33 cellular contexts compared by ENCODE assay signal in the genomic region with DNA sequence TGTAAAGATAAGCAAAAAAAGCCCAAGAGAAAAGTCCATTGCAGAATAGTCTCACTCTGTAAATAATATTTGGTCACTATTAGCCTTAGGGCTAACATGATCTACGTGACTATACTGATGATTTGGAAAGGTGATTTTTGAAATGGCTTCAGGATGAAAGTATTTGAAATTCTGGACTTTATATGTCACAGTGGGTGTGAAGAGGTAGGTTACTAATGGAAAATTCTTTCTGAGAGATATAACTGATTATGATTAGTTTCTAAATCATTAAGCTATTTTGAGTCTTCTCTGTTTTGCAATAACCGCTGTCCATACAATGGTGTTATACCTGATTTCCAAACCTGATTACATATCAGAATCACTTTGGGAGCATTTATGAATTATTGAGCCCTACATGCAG.
"Had no signal": no experiment of that assay in that cellular context is flagged by ENCODE, and none has a peak within 500 bp of the region (broad histone marks: within the 10 kb centered on the region; RNA-seq: fewer than 3 reads in every experiment).

No MANE protein-coding gene starts in this region.

- ATAC-seq: activated CD4-positive, alpha-beta T cell treated with anti-CD3 and anti-CD28 coated beads for 36 hours; activated CD4-positive, CD25-positive, alpha-beta regulatory T cell treated with anti-CD3 and anti-CD28 coated beads, Interleukin-2, amount 50 U/mL, for 24 hours; activated CD8-positive, alpha-beta T cell treated with anti-CD3 and anti-CD28 coated beads for 36 hours; activated naive CD4-positive, alpha-beta T cell treated with anti-CD3 and anti-CD28 coated beads, Interleukin-2, amount 50 U/mL, for 72 hours; activated T-cell treated with anti-CD3 and anti-CD28 coated beads, Interleukin-2, amount 50 U/mL, for 4 hours; activated T-cell treated with anti-CD3 and anti-CD28 coated beads, Interleukin-2, amount 50 U/mL, for 72 hours; activated T-helper 17 cell treated with anti-CD3 and anti-CD28 coated beads, Interleukin-2, amount 50 U/mL, for 72 hours; T-cell; T-helper 17 cell; WTC11 had no signal

- H3K4me3 Mint-ChIP-seq: activated CD4-positive, alpha-beta T cell treated with anti-CD3 and anti-CD28 coated beads for 36 hours; activated CD4-positive, alpha-beta T cell treated with anti-CD3 and anti-CD28 coated beads, Interleukin-2, amount 10 ng/mL, durations not matched to agents 7 days and 5 days; activated CD8-positive, alpha-beta T cell treated with anti-CD3 and anti-CD28 coated beads for 36 hours; activated naive CD4-positive, alpha-beta T cell treated with anti-CD3 and anti-CD28 coated beads for 36 hours; activated naive CD8-positive, alpha-beta T cell treated with anti-CD3 and anti-CD28 coated beads for 36 hours; activated T-cell treated with anti-CD3 and anti-CD28 coated beads, Interleukin-2, amount 50 U/mL, for 4 hours; activated T-cell treated with anti-CD3 and anti-CD28 coated beads, Interleukin-2, amount 50 U/mL, for 72 hours; activated T-helper 1 cell treated with anti-CD3 and anti-CD28 coated beads, Interleukin-12 subunit alpha, Interleukin-12 subunit beta, Interleukin-2, Interleukin-4 antibody, amounts not matched to agents 30 ng/mL and 10 ng/mL and 1 ng/mL, durations not matched to agents 14 hours and 24 hours and 36 hours; activated T-helper 17 cell treated with anti-CD3 and anti-CD28 coated beads, Interleukin-2, amount 50 U/mL, for 72 hours; brain; central memory CD8-positive, alpha-beta T cell; T-cell; T-helper 17 cell; WTC11 had no signal

- H3K9me3 ChIP-seq: adrenal gland, ascending aorta had no signal

- DNase-seq: activated CD4-positive, alpha-beta T cell treated with anti-CD3 and anti-CD28 coated beads for 1 hour; activated CD4-positive, alpha-beta T cell treated with anti-CD3 and anti-CD28 coated beads for 36 hours; activated CD4-positive, alpha-beta T cell treated with anti-CD3 and anti-CD28 coated beads for 48 hours; activated CD4-positive, alpha-beta T cell treated with anti-CD3 and anti-CD28 coated beads, Interleukin-2, amount 10 ng/mL, durations not matched to agents 7 days and 5 days; activated CD4-positive, alpha-beta T cell treated with anti-CD3 and anti-CD28 coated beads, Interleukin-2, amount 50 U/mL, for 48 hours; activated CD4-positive, CD25-positive, alpha-beta regulatory T cell; activated CD8-positive, alpha-beta memory T cell treated with anti-CD3 and anti-CD28 coated beads, Interleukin-2, amount 50 U/mL, for 4 hours; activated CD8-positive, alpha-beta T cell treated with anti-CD3 and anti-CD28 coated beads for 36 hours; activated effector memory CD4-positive, alpha-beta T cell treated with anti-CD3 and anti-CD28 coated beads, Interleukin-2, amount 50 U/mL, for 16 hours; activated gamma-delta T cell treated with Interleukin-2 at 50 U/mL for 16 hours; activated naive CD4-positive, alpha-beta T cell; activated naive CD4-positive, alpha-beta T cell treated with anti-CD3 and anti-CD28 coated beads for 36 hours; activated naive CD4-positive, alpha-beta T cell treated with anti-CD3 and anti-CD28 coated beads, Interleukin-2, amount 50 U/mL, for 16 hours; activated naive CD8-positive, alpha-beta T cell treated with anti-CD3 and anti-CD28 coated beads for 36 hours; activated T-cell treated with anti-CD3 and anti-CD28 coated beads for 4 hours; activated T-cell treated with anti-CD3 and anti-CD28 coated beads, Interleukin-2, amount 50 U/mL, for 1 hour; activated T-cell treated with anti-CD3 and anti-CD28 coated beads, Interleukin-2, amount 50 U/mL, for 4 hours; activated T-cell treated with anti-CD3 and anti-CD28 coated beads, Interleukin-2, amount 50 U/mL, for 72 hours; adrenal gland; amniotic stem cell; cerebellar nuclear complex; T-cell; T-helper 17 cell; WERI-Rb-1 had no signal

- H3K27me3 Mint-ChIP-seq: activated CD4-positive, alpha-beta T cell treated with anti-CD3 and anti-CD28 coated beads for 36 hours; activated CD4-positive, alpha-beta T cell treated with anti-CD3 and anti-CD28 coated beads, Interleukin-2, amount 10 ng/mL, durations not matched to agents 7 days and 5 days; activated CD8-positive, alpha-beta T cell treated with anti-CD3 and anti-CD28 coated beads for 36 hours; activated naive CD8-positive, alpha-beta T cell treated with anti-CD3 and anti-CD28 coated beads for 36 hours; activated T-helper 17 cell treated with anti-CD3 and anti-CD28 coated beads, Interleukin-2, amount 50 U/mL, for 72 hours; brain; T-cell had no signal

- H3K9me3 Mint-ChIP-seq: activated CD4-positive, alpha-beta T cell treated with anti-CD3 and anti-CD28 coated beads, Interleukin-2, amount 10 ng/mL, durations not matched to agents 7 days and 5 days; activated CD8-positive, alpha-beta T cell treated with anti-CD3 and anti-CD28 coated beads for 36 hours; activated naive CD4-positive, alpha-beta T cell treated with anti-CD3 and anti-CD28 coated beads for 36 hours; activated naive CD4-positive, alpha-beta T cell treated with anti-CD3 and anti-CD28 coated beads, Interleukin-2, amount 50 U/mL, for 72 hours; activated naive CD8-positive, alpha-beta T cell treated with anti-CD3 and anti-CD28 coated beads for 36 hours; activated T-cell treated with anti-CD3 and anti-CD28 coated beads, Interleukin-2, amount 50 U/mL, for 4 hours; activated T-cell treated with anti-CD3 and anti-CD28 coated beads, Interleukin-2, amount 50 U/mL, for 72 hours; activated T-helper 1 cell treated with anti-CD3 and anti-CD28 coated beads, Interleukin-12 subunit alpha, Interleukin-12 subunit beta, Interleukin-2, Interleukin-4 antibody, amounts not matched to agents 30 ng/mL and 10 ng/mL and 1 ng/mL, durations not matched to agents 14 hours and 24 hours and 36 hours; activated T-helper 17 cell treated with anti-CD3 and anti-CD28 coated beads, Interleukin-2, amount 50 U/mL, for 72 hours; brain; central memory CD8-positive, alpha-beta T cell; T-cell; WTC11 had no signal

- H3K36me3 ChIP-seq: adrenal gland, ascending aorta, cardiac muscle cell, WERI-Rb-1 had no signal

- H3K27ac ChIP-seq: ascending aorta, cardiac muscle cell, WERI-Rb-1 had no signal

- H3K27ac Mint-ChIP-seq: activated CD4-positive, alpha-beta T cell treated with anti-CD3 and anti-CD28 coated beads for 36 hours; activated CD4-positive, alpha-beta T cell treated with anti-CD3 and anti-CD28 coated beads, Interleukin-2, amount 10 ng/mL, durations not matched to agents 7 days and 5 days; activated CD8-positive, alpha-beta T cell treated with anti-CD3 and anti-CD28 coated beads for 36 hours; activated naive CD4-positive, alpha-beta T cell treated with anti-CD3 and anti-CD28 coated beads for 36 hours; activated naive CD4-positive, alpha-beta T cell treated with anti-CD3 and anti-CD28 coated beads, Interleukin-2, amount 50 U/mL, for 72 hours; activated naive CD8-positive, alpha-beta T cell treated with anti-CD3 and anti-CD28 coated beads for 36 hours; activated T-cell treated with anti-CD3 and anti-CD28 coated beads, Interleukin-2, amount 50 U/mL, for 72 hours; activated T-helper 1 cell treated with anti-CD3 and anti-CD28 coated beads, Interleukin-12 subunit alpha, Interleukin-12 subunit beta, Interleukin-2, Interleukin-4 antibody, amounts not matched to agents 30 ng/mL and 10 ng/mL and 1 ng/mL, durations not matched to agents 14 hours and 24 hours and 36 hours; activated T-helper 17 cell treated with anti-CD3 and anti-CD28 coated beads, Interleukin-2, amount 50 U/mL, for 72 hours; T-cell; T-helper 17 cell had no signal

- H3K4me3 ChIP-seq: adrenal gland, ascending aorta, cardiac muscle cell had no signal

- H3K4me1 Mint-ChIP-seq: activated T-helper 17 cell treated with anti-CD3 and anti-CD28 coated beads, Interleukin-2, amount 50 U/mL, for 72 hours; central memory CD8-positive, alpha-beta T cell; T-helper 17 cell had no signal

- H3K27me3 ChIP-seq: adrenal gland, ascending aorta, cardiac muscle cell had no signal

- H3K36me3 Mint-ChIP-seq: activated naive CD4-positive, alpha-beta T cell treated with anti-CD3 and anti-CD28 coated beads, Interleukin-2, amount 50 U/mL, for 72 hours; activated naive CD8-positive, alpha-beta T cell treated with anti-CD3 and anti-CD28 coated beads for 36 hours; brain; T-cell; WTC11 had no signal
